Comparison of ENCODE assay signal across 27 cellular contexts in the genomic region with DNA sequence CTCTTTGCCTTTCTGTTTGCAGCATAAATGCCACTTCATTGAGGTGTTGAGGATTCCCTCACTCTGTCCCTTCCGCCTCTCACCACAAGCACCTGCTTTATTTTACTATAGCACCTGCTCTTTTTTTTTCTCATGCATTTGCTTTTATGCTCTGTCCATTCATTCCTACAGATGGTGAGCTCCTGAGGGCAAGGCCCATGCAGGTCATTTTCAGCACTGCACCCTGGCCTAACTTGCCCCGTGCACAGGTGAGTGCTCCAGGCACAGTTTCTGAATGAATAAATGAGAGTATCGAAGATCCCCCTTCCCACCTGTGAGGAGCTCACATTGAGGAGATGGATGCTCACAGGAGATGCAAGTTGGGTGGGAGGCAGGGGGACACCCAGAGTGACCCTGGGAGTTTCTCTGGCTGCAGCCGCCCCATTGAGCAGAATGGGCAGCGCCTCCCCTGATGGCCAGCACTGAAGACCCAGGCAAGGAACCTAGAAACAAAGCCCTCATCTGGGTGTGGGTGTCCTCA. TPM values are rescaled to one million over a fixed set of nuclear protein-coding genes. Genes with fewer than 3 reads are reported as not detected.
DNase-seq lines count a peak whose midpoint lies in the region; ATAC-seq, FAIRE-seq and TF ChIP-seq lines count a peak whose summit lies in the region.
"Had no signal": no experiment of that assay in that cellular context is flagged by ENCODE, and none has a peak within 500 bp of the region (broad histone marks: within the 10 kb centered on the region; RNA-seq: fewer than 3 reads in every experiment).

No MANE protein-coding gene starts in this region.

- peaks cover 10 to 42% (median 31%) of the 10 kb centered on the region in 3 donors for H3K27me3 Mint-ChIP-seq in immature natural killer cell (ENCODE audit: low read depth in 3 of 3)

- no peaks in the 10 kb centered on the region for H3K79me2 ChIP-seq in HepG2 (ENCODE audit: insufficient read depth, low read length)

- no peak overlapping the region for H3K4me2 ChIP-seq in HepG2 (ENCODE audit: low read depth, low read length)

- TF ChIP-seq RAD21 in HepG2 (CRISPR knock-in tag; IDR thresholded peaks at IDR 0.05) = no peak

- CTCF ChIA-PET in HepG2 (lab: Yijun Ruan, JAX; ENCODE audit: low intra/inter-chr PET ratio, low total read pairs) = no interaction called here

- H3K36me3 ChIP-seq in HepG2 (replicated peaks in 1 of 2; ENCODE audit: control insufficient read depth in 1 of 2, insufficient read depth in 2 of 2, low read length in 2 of 2) (no peaks in the 10 kb centered on the region), right lobe of liver (no peaks in the 10 kb centered on the region), breast epithelium (no peaks in the 10 kb centered on the region)
- H3K36me3 ChIP-seq: heart right ventricle, tibial artery had no signal

- no peaks in the 10 kb centered on the region for H3K9me3 ChIP-seq in HepG2 (ENCODE audit: low read length)
- H3K9me3 ChIP-seq in right lobe of liver = no peaks in the 10 kb centered on the region
- no peaks in the 10 kb centered on the region for H3K9me3 ChIP-seq in breast epithelium
- H3K9me3 ChIP-seq: tibial artery had no signal

- ATAC-seq in HepG2 (peak; percentile 58; the same call in 2 of the 3 replicates), right lobe of liver (no peak), left cardiac atrium (no peak)
- ATAC-seq: foreskin keratinocyte, PC-3 had no signal

- DNase-seq in HepG2 (ENCODE audit: low spot score) (no peak), right lobe of liver (no peak), SW480 (ENCODE audit: low spot score) (peak; percentile 39), immature natural killer cell (no peak), left cardiac atrium (no peak), breast epithelium (ENCODE audit: low spot score in 2 of 2) (no peak), C1 segment of cervical spinal cord (lab: John Stamatoyannopoulos, UW) (no peak)
- DNase-seq: activated CD4-positive, alpha-beta T cell treated with anti-CD3 and anti-CD28 coated beads for 4 hours; activated effector memory CD4-positive, alpha-beta T cell treated with anti-CD3 and anti-CD28 coated beads, Interleukin-2, amount 50 U/mL, for 16 hours; endodermal cell; foreskin keratinocyte; GOT3; heart right ventricle; HFFc6; IMR-90; NCI-H510A treated with DMSO at 0.1 percent for 48 hours; PC-3; stimulated activated CD4-positive, alpha-beta T cell treated with anti-CD3 and anti-CD28 coated beads, Interleukin-4, amount 100 ng/mL, for 24 hours; T1000; tibial artery had no signal

- no peak overlapping the region for H3K27ac Mint-ChIP-seq in immature natural killer cell
- H3K27ac Mint-ChIP-seq: endodermal cell, HFFc6, mesothelial cell of epicardium had no signal

- no peak for TF ChIP-seq EP300 in HepG2 (IDR thresholded peaks at IDR 0.05; ENCODE audit: low read depth in 2 of 2, low read length in 2 of 2)
- TF ChIP-seq EP300 in HepG2 (CRISPR knock-in tag; IDR thresholded peaks at IDR 0.05; ENCODE audit: borderline replicate concordance) = no peak

- H2AFZ ChIP-seq in HepG2 (ENCODE audit: low read length) = no peak overlapping the region

- 52% methylated on average over 5 of the region's 5 CpGs for WGBS in HepG2 (ENCODE audit: low lambda C conversion rate)
- WGBS in right lobe of liver (ENCODE audit: insufficient coverage, low coverage, low lambda C conversion rate, missing lambda C conversion rate) = 90% methylated on average over 3 of the region's 5 CpGs

- BruUV-seq in HepG2 (replicated peaks; lab: Mats Ljungman, UMichigan) = no TSS peak

- H3K9ac ChIP-seq in HepG2 (ENCODE audit: insufficient read depth, low read depth, low read length) = no peak overlapping the region

- H3K36me3 Mint-ChIP-seq in immature natural killer cell = no peaks in the 10 kb centered on the region
- H3K36me3 Mint-ChIP-seq: mesothelial cell of epicardium had no signal

- H3K4me1 ChIP-seq in HepG2 (ENCODE audit: insufficient read depth, low read length) (no peaks in the 10 kb centered on the region), right lobe of liver (peaks cover 0 to 7% (median 0%) of the 10 kb centered on the region in 4 donors), breast epithelium (no peaks in the 10 kb centered on the region)
- H3K4me1 ChIP-seq: foreskin keratinocyte had no signal

- no peak for FAIRE-seq in HepG2 (lab: Jason Lieb, UNC)
- FAIRE-seq: kidney had no signal

- H3K27ac ChIP-seq in HepG2 (ENCODE audit: extremely low read length, insufficient read depth, low read length) (no peak overlapping the region), right lobe of liver (no peak overlapping the region), breast epithelium (no peak overlapping the region)
- H3K27ac ChIP-seq: C4-2B, foreskin keratinocyte had no signal

- TF ChIP-seq POLR2A in HepG2 (IDR thresholded peaks at IDR 0.05; ENCODE audit: insufficient read depth in 1 of 2, low read depth in 2 of 2, low read length in 2 of 2) (no peak), right lobe of liver (IDR thresholded peaks at IDR 0.05) (no peak), breast epithelium (IDR thresholded peaks at IDR 0.05) (no peak)

- H3K27me3 ChIP-seq in HepG2 (ENCODE audit: control insufficient read depth in 1 of 2, insufficient read depth in 2 of 2, low read length in 2 of 2) (peaks cover 0 to 18% of the 10 kb centered on the region in 2 experiments; a peak in 2 of 5 replicates), right lobe of liver (no peaks in the 10 kb centered on the region), breast epithelium (no peaks in the 10 kb centered on the region)
- H3K27me3 ChIP-seq: foreskin keratinocyte, tibial artery had no signal

- intact Hi-C loops in HepG2 (cut with micrococcal nuclease; ENCODE audit: unreplicated experiment) = no loop called here
- intact Hi-C loops in right lobe of liver (cut with DNase I) = no loop called here
- intact Hi-C loops in left cardiac atrium (cut with DNase I) = no loop called here
- intact Hi-C loops in breast epithelium (cut with DNase I; ENCODE audit: low total_unique reads) = no loop called here

- H3K9me3 Mint-ChIP-seq in immature natural killer cell = peaks cover 0 to 1% (median 0%) of the 10 kb centered on the region in 6 donors
- H3K9me3 Mint-ChIP-seq: central memory CD8-positive, alpha-beta T cell had no signal

- POLR2A ChIA-PET in HepG2 (lab: Yijun Ruan, JAX) = no interaction called here

- no peak for TF ChIP-seq CTCF in HepG2 (CRISPR knock-in tag; IDR thresholded peaks at IDR 0.05)
- no peak for TF ChIP-seq CTCF in right lobe of liver (IDR thresholded peaks at IDR 0.05)
- TF ChIP-seq CTCF in breast epithelium (IDR thresholded peaks at IDR 0.05) = no peak

- H3K4me3 ChIP-seq in HepG2 (replicated peaks in 1 of 3; ENCODE audit: insufficient read depth in 1 of 3, low read depth in 2 of 3, low read length in 3 of 3) (no peak overlapping the region), right lobe of liver (no peak overlapping the region), breast epithelium (no peak overlapping the region)

- H4K20me1 ChIP-seq in HepG2 (ENCODE audit: insufficient read depth, low read length) = no peaks in the 10 kb centered on the region

- H3K4me1 Mint-ChIP-seq in immature natural killer cell = peaks cover 5% of the 10 kb centered on the region in 2 donors
- H3K4me1 Mint-ChIP-seq: central memory CD8-positive, alpha-beta T cell had no signal

- in situ Hi-C loops in HepG2 (cut with HindIII; ENCODE audit: extremely low pct_ligation_motif_present, low pct_unique_long_range_greater_than_20kb) = loop anchor here (10.0 to 25.0 kb wide), 3 partner anchors 562 to 787 kb away; no protein-coding TSS in a partner anchor

- peak overlapping the region in 3 of 5 donors; percentile 31 to 48 (median 38) for H3K4me3 Mint-ChIP-seq in immature natural killer cell
- H3K4me3 Mint-ChIP-seq: dendritic cell treated with granulocyte-macrophage colony-stimulating factor and Interleukin-4, amounts not matched to agents 40 ng/mL and 50 ng/mL, for 4 days; HFFc6; mesothelial cell of epicardium had no signal

TF ChIP-seq in HepG2, 621 proteins besides CTCF, POLR2A, EP300 and RAD21 (continues in another document):
- no peak for TF ChIP-seq SRSF1 (optimal IDR thresholded peaks at IDR 0.05; ENCODE audit: low read depth, low read length)

RNA-seq across cellular contexts. Expression of a gene that starts 1.2 kb away (rescaled TPM):
- total RNA-seq in HepG2 (2016; rRNA removed; fragmentation: Illumina TruSeq; extraction: Trizol) = not detected in 2 replicates
- total RNA-seq in HepG2 (2016; cell fraction: cytosol; rRNA removed; fragmentation: Illumina TruSeq; extraction: Trizol; ENCODE audit: low read depth) = not detected in 2 replicates
- not detected in 2 replicates for total RNA-seq in HepG2 (2016; cell fraction: insoluble cytoplasmic fraction; rRNA removed; fragmentation: Illumina TruSeq; extraction: Trizol)
- not detected in 2 replicates for total RNA-seq in HepG2 (2016; cell fraction: membrane; rRNA removed; fragmentation: Illumina TruSeq; extraction: Trizol)
- not detected in 2 replicates for total RNA-seq in HepG2 (2016; cell fraction: nucleus; rRNA removed; fragmentation: Illumina TruSeq; extraction: Trizol)
- polyA plus RNA-seq in HepG2 (2011; rRNA removed) = 0.10 TPM in 1 of 2 replicates, not detected in the other
- not detected in 2 replicates for polyA plus RNA-seq in HepG2 (2011; cell fraction: cytosol; rRNA removed)
- polyA plus RNA-seq in HepG2 (2011; cell fraction: nucleus; rRNA removed) = 0.33 TPM in 1 of 2 replicates, not detected in the other
- not detected in 2 replicates for polyA plus RNA-seq in HepG2 (2012)
- not detected in 2 replicates for polyA plus RNA-seq in HepG2 (2016; cell fraction: cytosol; fragmentation: Illumina TruSeq; extraction: Trizol; ENCODE audit: low read depth)
- not detected in 2 replicates for polyA plus RNA-seq in HepG2 (2016; cell fraction: insoluble cytoplasmic fraction; fragmentation: Illumina TruSeq; extraction: Trizol; ENCODE audit: low read depth)
- not detected in 2 replicates for polyA plus RNA-seq in HepG2 (2016; cell fraction: membrane; fragmentation: Illumina TruSeq; extraction: Trizol; ENCODE audit: low read depth)
- not detected in 2 replicates for polyA plus RNA-seq in HepG2 (2016; cell fraction: nucleus; fragmentation: Illumina TruSeq; extraction: Trizol; ENCODE audit: insufficient read depth, low read depth)
- polyA minus RNA-seq in HepG2 (2011; rRNA and poly(A)+ RNA removed; ENCODE audit: low replicate concordance) = not detected in 2 replicates
- not detected in 2 replicates for polyA minus RNA-seq in HepG2 (2011; cell fraction: cytosol; rRNA and poly(A)+ RNA removed)
- polyA minus RNA-seq in HepG2 (2011; cell fraction: nucleus; rRNA and poly(A)+ RNA removed) = not detected in 2 replicates
- 1 to 10 TPM in 3 of 6 experiments, under 1 TPM in 3; 0.37 to 3.5 (median 1.6) TPM for total RNA-seq in right lobe of liver
- not detected for polyA plus RNA-seq in immature natural killer cell
- 1 to 10 TPM; 7.5 to 8.4 TPM for total RNA-seq in left cardiac atrium
- total RNA-seq in breast epithelium = 10 to 100 TPM; 12.1 to 21.1 (median 15.5) TPM
- total RNA-seq: Daoy, LHCN-M2 had no signal
